ENCODE assay signal across 33 cellular contexts in genomic region chr17:12622726-12623125, GRCh38. TPM values are rescaled to one million over a fixed set of nuclear protein-coding genes. Genes with fewer than 3 reads are reported as not detected.
DNase-seq lines count a peak whose midpoint lies in the region; TF ChIP-seq lines count a peak whose summit lies in the region.
"Had no signal": no experiment of that assay in that cellular context is flagged by ENCODE, and none has a peak within 500 bp of the region (broad histone marks: within the 10 kb centered on the region; RNA-seq: fewer than 3 reads in every experiment).

No MANE protein-coding gene starts in this region.

- no peak for TF ChIP-seq EP300 in stomach (IDR thresholded peaks at IDR 0.05)

- no peak overlapping the region for H3K4me3 Mint-ChIP-seq in nephron progenitor cell
- no peak overlapping the region for H3K4me3 Mint-ChIP-seq in progenitor cell of endocrine pancreas (ENCODE audit: low read depth)
- H3K4me3 Mint-ChIP-seq: activated naive CD4-positive, alpha-beta T cell treated with anti-CD3 and anti-CD28 coated beads, Interleukin-2, amount 50 U/mL, for 24 hours; nephron; stimulated activated naive CD8-positive, alpha-beta T cell treated with anti-CD3 and anti-CD28 coated beads, Interleukin-15, amount 100 ng/mL, for 72 hours; T-cell had no signal

- H3K4me3 ChIP-seq in AG10803 (ENCODE audit: low read length), result no peak overlapping the region
- H3K4me3 ChIP-seq in Karpas-422 (ENCODE audit: low read length), result no peak overlapping the region
- H3K4me3 ChIP-seq in fibroblast of pulmonary artery (replicated peaks; ENCODE audit: low read depth, low read length), result no peak overlapping the region
- H3K4me3 ChIP-seq in stomach, result no peak overlapping the region
- H3K4me3 ChIP-seq: breast epithelium, K562, pancreas, tibial nerve had no signal

- DNase-seq in AG10803 (ENCODE audit: low read depth) (peak; percentile 16), Karpas-422 (peak; percentile 7), fibroblast of pulmonary artery (ENCODE audit: low read depth) (peak; percentile 45), nephron progenitor cell (no peak), superior temporal gyrus (ENCODE audit: extremely low spot score) (no peak), stomach (no peak), pons (ENCODE audit: low spot score) (no peak), progenitor cell of endocrine pancreas (ENCODE audit: low spot score, unreplicated experiment) (no peak)
- DNase-seq: activated CD4-positive, alpha-beta T cell treated with anti-CD3 and anti-CD28 coated beads for 48 hours; COR-L47; cortex of kidney; DMS53; erythroblast; foreskin keratinocyte; mammary epithelial cell; NCI-H1092; NCI-H187; NCI-H510A; pancreas; RPMI8226; stimulated activated CD4-positive, alpha-beta T cell treated with anti-CD3 and anti-CD28 coated beads, Interleukin-12 subunit alpha, Interleukin-12 subunit beta, amount 100 ng/mL, for 4 hours; stimulated activated CD4-positive, alpha-beta T cell treated with anti-CD3 and anti-CD28 coated beads, Interleukin-2, amount 100 ng/mL, for 48 hours; stimulated activated naive CD8-positive, alpha-beta T cell treated with anti-CD3 and anti-CD28 coated beads, Interleukin-15, amount 100 ng/mL, for 72 hours; T-cell had no signal

- H3K9me3 Mint-ChIP-seq in nephron progenitor cell (no peaks in the 10 kb centered on the region), progenitor cell of endocrine pancreas (ENCODE audit: low read depth) (no peaks in the 10 kb centered on the region)
- H3K9me3 Mint-ChIP-seq: nephron had no signal

- no peaks in the 10 kb centered on the region for H3K9me2 ChIP-seq in Karpas-422 (replicated peaks; ENCODE audit: insufficient read depth, low read length)

- H3K27me3 Mint-ChIP-seq in nephron progenitor cell (ENCODE audit: low read depth, poor library complexity) (peaks cover 6% of the 10 kb centered on the region), progenitor cell of endocrine pancreas (peaks cover 11% of the 10 kb centered on the region)
- H3K27me3 Mint-ChIP-seq: activated naive CD4-positive, alpha-beta T cell treated with anti-CD3 and anti-CD28 coated beads, Interleukin-2, amount 50 U/mL, for 24 hours; stimulated activated naive CD8-positive, alpha-beta T cell treated with anti-CD3 and anti-CD28 coated beads, Interleukin-15, amount 100 ng/mL, for 72 hours; T-cell had no signal

- H3K9ac ChIP-seq in Karpas-422 (ENCODE audit: low read length), result no peak overlapping the region

- no peaks in the 10 kb centered on the region for H4K20me1 ChIP-seq in Karpas-422 (ENCODE audit: insufficient read depth, low read depth, low read length)

- H3K4me1 Mint-ChIP-seq in nephron progenitor cell (peaks cover 44% of the 10 kb centered on the region), progenitor cell of endocrine pancreas (ENCODE audit: low read depth) (peaks cover 5% of the 10 kb centered on the region)
- H3K4me1 Mint-ChIP-seq: activated naive CD4-positive, alpha-beta T cell treated with anti-CD3 and anti-CD28 coated beads, Interleukin-2, amount 50 U/mL, for 24 hours; stimulated activated naive CD8-positive, alpha-beta T cell treated with anti-CD3 and anti-CD28 coated beads, Interleukin-15, amount 100 ng/mL, for 72 hours; T-cell had no signal

- intact Hi-C loops in stomach (cut with DNase I; ENCODE audit: low total_unique reads), result no loop called here

- H3K79me2 ChIP-seq in Karpas-422 (ENCODE audit: low read length), result no peaks in the 10 kb centered on the region

- H2AFZ ChIP-seq in Karpas-422 (ENCODE audit: low read length), result no peak overlapping the region

- no peak overlapping the region for H3K4me2 ChIP-seq in Karpas-422 (ENCODE audit: low read depth, low read length, poor library complexity, severe bottlenecking)

- no peaks in the 10 kb centered on the region for H3K36me3 Mint-ChIP-seq in nephron progenitor cell (ENCODE audit: low read depth)
- no peaks in the 10 kb centered on the region for H3K36me3 Mint-ChIP-seq in progenitor cell of endocrine pancreas (ENCODE audit: insufficient read depth)
- H3K36me3 Mint-ChIP-seq: activated naive CD4-positive, alpha-beta T cell treated with anti-CD3 and anti-CD28 coated beads, Interleukin-2, amount 50 U/mL, for 24 hours; T-cell had no signal

- H3K36me3 ChIP-seq in Karpas-422 (ENCODE audit: insufficient read depth, low read length) (no peaks in the 10 kb centered on the region), stomach (no peaks in the 10 kb centered on the region)
- H3K36me3 ChIP-seq: breast epithelium, pancreas, tibial nerve had no signal

- H3K27ac ChIP-seq in Karpas-422 (ENCODE audit: low read length) (no peak overlapping the region), stomach (peak overlapping the region in 1 of 5 donors; percentile 43)
- H3K27ac ChIP-seq: breast epithelium, C4-2B, foreskin keratinocyte, pancreas had no signal

- no peaks in the 10 kb centered on the region for H3K4me1 ChIP-seq in Karpas-422 (ENCODE audit: low read length)
- H3K4me1 ChIP-seq in stomach, result peaks cover 0 to 8% (median 4%) of the 10 kb centered on the region in 4 donors
- H3K4me1 ChIP-seq: breast epithelium, pancreas had no signal

- H3K9me3 ChIP-seq in Karpas-422 (ENCODE audit: low read length) (no peaks in the 10 kb centered on the region), stomach (no peaks in the 10 kb centered on the region)
- H3K9me3 ChIP-seq: breast epithelium, pancreas, tibial nerve had no signal

- H3K27me3 ChIP-seq in Karpas-422 (ENCODE audit: low read length) (no peaks in the 10 kb centered on the region), stomach (no peaks in the 10 kb centered on the region)
- H3K27me3 ChIP-seq: breast epithelium, foreskin keratinocyte, tibial nerve had no signal

- TF ChIP-seq CTCF in AG10803 (conservative IDR thresholded peaks at IDR 0.05; ENCODE audit: low read length) (no peak), fibroblast of pulmonary artery (IDR thresholded peaks at IDR 0.05; ENCODE audit: low read length, missing control alignments) (no peak), nephron progenitor cell (IDR thresholded peaks at IDR 0.05) (no peak), stomach (IDR thresholded peaks at IDR 0.05) (no peak), progenitor cell of endocrine pancreas (IDR thresholded peaks at IDR 0.05; ENCODE audit: unreplicated experiment) (no peak)

- 63 to 74% (median 68%) methylated on average over 11 of the region's 11 CpGs for WGBS in stomach, 5 donors

- H3K27ac Mint-ChIP-seq in nephron progenitor cell (peak overlapping the region; percentile 0), progenitor cell of endocrine pancreas (no peak overlapping the region)
- H3K27ac Mint-ChIP-seq: activated naive CD4-positive, alpha-beta T cell treated with anti-CD3 and anti-CD28 coated beads, Interleukin-2, amount 50 U/mL, for 24 hours; activated T-helper 2 cell treated with anti-CD3 and anti-CD28 coated beads, Interferon-gamma antibody, Interleukin-2, Interleukin-4, amounts not matched to agents 10 μg/mL and 5 μg/mL and 100 μg/mL, durations not matched to agents 14 hours and 24 hours and 36 hours; stimulated activated naive CD8-positive, alpha-beta T cell treated with anti-CD3 and anti-CD28 coated beads, Interleukin-15, amount 100 ng/mL, for 72 hours; T-cell had no signal

- no peak for TF ChIP-seq POLR2A in stomach (IDR thresholded peaks at IDR 0.05)

RNA-seq across cellular contexts. Expression of gene MYOCD, which starts 43.0 kb away (rescaled TPM):
- total RNA-seq in Karpas-422 (2014; rRNA removed; shearing (Covaris generic); ENCODE audit: low replicate concordance), result not detected in 2 replicates
- 10 to 100 TPM in 4 of 5 donors, 1 to 10 TPM in 1; 1.4 to 61.4 (median 35.1) TPM for total RNA-seq in stomach
- 1 to 10 TPM; 2.3 to 5.2 (median 3.3) TPM for polyA plus RNA-seq in stomach
- 11.6 and 19.2 TPM in 2 replicates for total RNA-seq in progenitor cell of endocrine pancreas
- total RNA-seq: activated T-helper 2 cell treated with anti-CD3 and anti-CD28 coated beads, Interferon-gamma antibody, Interleukin-2, Interleukin-4, amounts not matched to agents 10 μg/mL and 5 μg/mL and 100 μg/mL, durations not matched to agents 14 hours and 24 hours and 36 hours; foreskin keratinocyte; HT1080; K562; mammary epithelial cell; SK-MEL-5; T-cell had no signal
- polyA plus RNA-seq: K562, mammary epithelial cell had no signal

Comparison
In these comparisons a context has a peak if more than half of its experiments do, and no peak if none do; other contexts are left out.
1. DNase-seq: peak in AG10803 (single experiment), Karpas-422 (single experiment) and fibroblast of pulmonary artery (single experiment); none in nephron progenitor cell (single experiment), superior temporal gyrus (single experiment), stomach (single experiment), pons (single experiment) and progenitor cell of endocrine pancreas (single experiment).